Comparison of ENCODE assay signal across 8 cellular contexts in the genomic region with DNA sequence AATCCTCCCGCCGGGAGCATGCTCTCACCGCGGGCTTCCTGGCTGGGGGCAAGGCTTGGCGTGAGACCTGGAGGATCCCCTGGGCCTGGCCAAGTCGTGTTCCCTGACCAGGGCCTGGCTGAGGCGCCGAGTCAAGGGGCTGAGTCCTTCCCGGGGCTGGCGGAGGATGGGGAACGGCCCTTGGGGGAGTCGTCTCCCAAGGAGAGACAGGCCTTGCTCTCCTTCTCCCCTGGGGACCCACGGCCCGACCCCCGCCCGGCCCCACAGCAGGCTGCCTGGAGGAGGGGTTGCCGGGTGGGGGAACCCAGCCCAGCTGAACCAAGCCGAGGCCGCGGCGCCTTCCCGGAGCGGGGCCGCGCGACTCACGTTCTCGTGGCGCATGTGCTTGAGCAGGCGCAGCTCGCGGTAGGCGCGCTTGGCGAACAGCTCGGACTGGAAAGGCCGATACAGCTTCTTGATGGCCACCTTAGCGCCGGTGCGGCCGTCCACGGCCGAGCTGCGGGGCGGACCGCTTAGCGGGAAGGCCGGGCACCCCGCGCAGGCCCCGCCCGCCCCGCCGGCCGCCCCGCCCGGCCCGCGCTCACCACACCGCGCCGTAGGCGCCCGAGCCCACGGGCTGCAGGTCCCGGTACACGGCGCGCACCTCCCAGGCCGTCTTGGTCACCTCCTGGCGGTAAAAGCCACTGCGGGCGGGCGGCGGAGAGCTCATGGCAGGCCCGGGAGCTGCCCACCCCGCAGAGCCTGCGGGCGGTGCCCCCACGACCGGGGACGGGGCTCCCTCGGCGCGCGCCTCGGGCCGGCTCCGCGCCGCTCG. TPM values are rescaled to one million over a fixed set of nuclear protein-coding genes. Genes with fewer than 3 reads are reported as not detected.
A peak's percentile ranks its signal among the peaks of the same experiment; 100 is the strongest.
DNase-seq lines count a peak whose midpoint lies in the region; TF ChIP-seq lines count a peak whose summit lies in the region.

No MANE protein-coding gene starts in this region.

- DNase-seq in EL = peak; percentile 64
- no peak for DNase-seq in HFF-Myc (ENCODE audit: extremely low read depth, low read depth)
- peak; percentile 84 for DNase-seq in SK-N-SH
- no peak for DNase-seq in tibial nerve (ENCODE audit: low spot score in 2 of 2)
- DNase-seq in A172 (ENCODE audit: low spot score) = no peak
- no peak for DNase-seq in HPDE6-E6E7 (ENCODE audit: extremely low spot score)

- TF ChIP-seq EP300 in SK-N-SH (IDR thresholded peaks at IDR 0.05; ENCODE audit: borderline replicate concordance in 1 of 2, low read depth in 1 of 2, low read length in 1 of 2) = no peak
- TF ChIP-seq EP300 in tibial nerve (IDR thresholded peaks at IDR 0.05) = no peak

- H3K9ac ChIP-seq in SK-N-SH = peak overlapping the region; percentile 73

- no peaks in the 10 kb centered on the region for H3K9me2 ChIP-seq in SK-N-SH

- no peaks in the 10 kb centered on the region for H3F3A ChIP-seq in SK-N-SH (replicated peaks; ENCODE audit: insufficient read depth)

- no peak for TF ChIP-seq POLR2A in tibial nerve (IDR thresholded peaks at IDR 0.05)

- H3K27ac ChIP-seq in SK-N-SH (ENCODE audit: low read depth in 2 of 2, low read length in 1 of 2) (peak overlapping the region; percentile 26 to 81), ectodermal cell (ENCODE audit: insufficient read depth, low read depth, low read length, poor library complexity, severe bottlenecking) (no peak overlapping the region), mesodermal cell (ENCODE audit: low read depth, low read length, severe bottlenecking) (no peak overlapping the region), tibial nerve (peak overlapping the region in 1 of 4 donors; percentile 36)

- 5% methylated on average over 11 of the region's 92 CpGs for WGBS in SK-N-SH (ENCODE audit: low lambda C conversion rate)
- 1% methylated on average over 92 of the region's 92 CpGs for WGBS in ectodermal cell, 2 experiments
- WGBS in mesodermal cell (ENCODE audit: insufficient coverage in 2 of 2), 2 experiments = 1% methylated on average over 52 to 81 of the region's 92 CpGs
- WGBS in tibial nerve, 2 donors = 0 to 1% methylated on average over 18 to 37 of the region's 92 CpGs

- CTCF ChIA-PET in SK-N-SH (lab: Yijun Ruan, JAX) = interaction anchor here (0.7 to 4.9 kb wide), 7 partner anchors 9 to 265 kb away, joined by 3 to 34 read pairs (median 22); a partner anchor contains a TSS

- no peak for TF ChIP-seq RAD21 in SK-N-SH (IDR thresholded peaks at IDR 0.05; ENCODE audit: low read length)

- H3K9me3 ChIP-seq in SK-N-SH (no peaks in the 10 kb centered on the region), ectodermal cell (ENCODE audit: control insufficient read depth, low read length) (no peaks in the 10 kb centered on the region), mesodermal cell (ENCODE audit: control insufficient read depth, low read length) (no peaks in the 10 kb centered on the region), tibial nerve (no peaks in the 10 kb centered on the region)

- no peaks in the 10 kb centered on the region for H3K27me3 ChIP-seq in SK-N-SH (ENCODE audit: insufficient read depth)
- H3K27me3 ChIP-seq in ectodermal cell (ENCODE audit: control insufficient read depth, insufficient read depth, low read length, poor library complexity, severe bottlenecking) = peaks cover 25% of the 10 kb centered on the region
- peaks cover 0 to 61% of the 10 kb centered on the region in 2 donors for H3K27me3 ChIP-seq in tibial nerve

- peaks cover 27% of the 10 kb centered on the region for H3K79me2 ChIP-seq in SK-N-SH (ENCODE audit: insufficient read depth)

- TF ChIP-seq CTCF in HFF-Myc (IDR thresholded peaks at IDR 0.05; ENCODE audit: low read depth, low read length, missing control alignments) (no peak), SK-N-SH (IDR thresholded peaks at IDR 0.05) (no peak), tibial nerve (IDR thresholded peaks at IDR 0.05) (no peak)

- H3K4me3 ChIP-seq in HFF-Myc (replicated peaks; ENCODE audit: low read depth, low read length) (peak overlapping the region; percentile 62), SK-N-SH (ENCODE audit: low read depth in 2 of 2, low read length in 1 of 2) (peak overlapping the region; percentile 67 to 72), ectodermal cell (ENCODE audit: insufficient read depth, low read depth, low read length) (peak overlapping the region; percentile 53), mesodermal cell (ENCODE audit: extremely low read depth, insufficient read depth, low read length, poor library complexity, severe bottlenecking) (peak overlapping the region; percentile 52), tibial nerve (peak overlapping the region; percentile 24 to 52 (median 34))

- no peaks in the 10 kb centered on the region for H4K20me1 ChIP-seq in SK-N-SH (ENCODE audit: insufficient read depth)

- peak overlapping the region; percentile 91 for H3K4me2 ChIP-seq in SK-N-SH

- H3K4me1 ChIP-seq in SK-N-SH (ENCODE audit: control insufficient read depth in 1 of 2, insufficient read depth in 2 of 2, low read depth in 1 of 2, low read length in 1 of 2) (peaks cover 14 to 25% of the 10 kb centered on the region in 2 experiments; a peak in 2 of 4 replicates), ectodermal cell (ENCODE audit: control insufficient read depth, insufficient read depth, low read length) (peaks cover 19% of the 10 kb centered on the region), mesodermal cell (ENCODE audit: control insufficient read depth, insufficient read depth, low read length, poor library complexity, severe bottlenecking) (peaks cover 5% of the 10 kb centered on the region), tibial nerve (peaks cover 0 to 28% (median 4%) of the 10 kb centered on the region in 4 donors)

- no peak overlapping the region for H2AFZ ChIP-seq in SK-N-SH (ENCODE audit: low read depth)

- POLR2A ChIA-PET in SK-N-SH (lab: Yijun Ruan, JAX) = interaction anchor here (1.0 to 1.8 kb wide), 3 partner anchors 11 to 81 kb away, joined by 3 to 4 read pairs (median 3); no protein-coding TSS in a partner anchor

- peaks cover 0 to 16% of the 10 kb centered on the region in 2 experiments for H3K36me3 ChIP-seq in SK-N-SH (replicated peaks in 1 of 2; ENCODE audit: control insufficient read depth in 1 of 2, insufficient read depth in 2 of 2, low read length in 1 of 2)
- no peaks in the 10 kb centered on the region for H3K36me3 ChIP-seq in ectodermal cell (ENCODE audit: control insufficient read depth, insufficient read depth, low read length)
- peaks cover 16% of the 10 kb centered on the region for H3K36me3 ChIP-seq in mesodermal cell (ENCODE audit: control insufficient read depth, insufficient read depth, low read length)
- no peaks in the 10 kb centered on the region for H3K36me3 ChIP-seq in tibial nerve

TF ChIP-seq in SK-N-SH, 30 proteins besides CTCF, POLR2A, EP300 and RAD21 (continues in another document):
- TF ChIP-seq FOXM1 (IDR thresholded peaks at IDR 0.05; ENCODE audit: low read depth) = no peak

RNA-seq across cellular contexts. Expression of a gene that starts 0.5 kb away (rescaled TPM):
- polyA plus RNA-seq in SK-N-SH (2012; rRNA removed) = 118 TPM in 2 replicates
- polyA plus RNA-seq in SK-N-SH (2012; cell fraction: cytosol; rRNA removed) = 43.8 and 58.3 TPM in 2 replicates
- 480 and 590 TPM in 2 replicates for polyA plus RNA-seq in SK-N-SH (2012; cell fraction: nucleus; rRNA removed)
- 27.0 TPM for polyA plus RNA-seq in ectodermal cell (2013, experiment 1 of 4)
- 28.0 TPM for polyA plus RNA-seq in ectodermal cell (2013, experiment 2 of 4)
- 22.2 TPM for polyA plus RNA-seq in ectodermal cell (2013, experiment 3 of 4)
- 21.6 TPM for polyA plus RNA-seq in ectodermal cell (2013, experiment 4 of 4)
- polyA plus RNA-seq in mesodermal cell (2013, experiment 1 of 2) = 26.1 TPM
- polyA plus RNA-seq in mesodermal cell (2013, experiment 2 of 2) = 25.9 TPM
- total RNA-seq in tibial nerve = 10 to 100 TPM; 12.3 to 32.0 (median 24.1) TPM
- total RNA-seq in A172 (2014; rRNA removed; shearing (Covaris generic)) = 31.4 and 32.2 TPM in 2 replicates

RNA-seq across cellular contexts. Expression of a gene that starts 9.2 kb away (rescaled TPM):
- polyA plus RNA-seq in SK-N-SH (2012; rRNA removed) = 36.0 and 38.3 TPM in 2 replicates
- 9.2 and 14.0 TPM in 2 replicates for polyA plus RNA-seq in SK-N-SH (2012; cell fraction: cytosol; rRNA removed)
- polyA plus RNA-seq in SK-N-SH (2012; cell fraction: nucleus; rRNA removed) = 182 and 260 TPM in 2 replicates
- polyA plus RNA-seq in ectodermal cell (2013, experiment 1 of 4) = 2.2 TPM
- polyA plus RNA-seq in ectodermal cell (2013, experiment 2 of 4) = 2.1 TPM
- 2.6 TPM for polyA plus RNA-seq in ectodermal cell (2013, experiment 3 of 4)
- polyA plus RNA-seq in ectodermal cell (2013, experiment 4 of 4) = 3.1 TPM
- polyA plus RNA-seq in mesodermal cell (2013, experiment 1 of 2) = 13.3 TPM
- polyA plus RNA-seq in mesodermal cell (2013, experiment 2 of 2) = 7.2 TPM
- 10 to 100 TPM in 3 of 4 donors, 1 to 10 TPM in 1; 8.7 to 33.3 (median 19.6) TPM for total RNA-seq in tibial nerve
- 13.4 and 15.4 TPM in 2 replicates for total RNA-seq in A172 (2014; rRNA removed; shearing (Covaris generic))

RNA-seq across cellular contexts. Expression of a gene that starts 9.9 kb away (rescaled TPM):
- polyA plus RNA-seq in SK-N-SH (2012; rRNA removed) = 51.9 and 55.1 TPM in 2 replicates
- 6.6 and 12.2 TPM in 2 replicates for polyA plus RNA-seq in SK-N-SH (2012; cell fraction: cytosol; rRNA removed)
- polyA plus RNA-seq in SK-N-SH (2012; cell fraction: nucleus; rRNA removed) = 513 and 740 TPM in 2 replicates
- polyA plus RNA-seq in ectodermal cell (2013, experiment 1 of 4) = 28.3 TPM
- 30.2 TPM for polyA plus RNA-seq in ectodermal cell (2013, experiment 2 of 4)
- polyA plus RNA-seq in ectodermal cell (2013, experiment 3 of 4) = 24.7 TPM
- 27.3 TPM for polyA plus RNA-seq in ectodermal cell (2013, experiment 4 of 4)
- polyA plus RNA-seq in mesodermal cell (2013, experiment 1 of 2) = 28.0 TPM
- 22.6 TPM for polyA plus RNA-seq in mesodermal cell (2013, experiment 2 of 2)
- 100 to 1,000 TPM in 1 of 4 donors, 10 to 100 TPM in 3; 41.2 to 105 (median 55.4) TPM for total RNA-seq in tibial nerve
- total RNA-seq in A172 (2014; rRNA removed; shearing (Covaris generic)) = 11.4 and 12.6 TPM in 2 replicates

RNA-seq across cellular contexts. Expression of a gene that starts 16.2 kb away (rescaled TPM):
- polyA plus RNA-seq in SK-N-SH (2012; rRNA removed) = 40.4 and 42.8 TPM in 2 replicates
- 4.9 and 9.1 TPM in 2 replicates for polyA plus RNA-seq in SK-N-SH (2012; cell fraction: cytosol; rRNA removed)
- polyA plus RNA-seq in SK-N-SH (2012; cell fraction: nucleus; rRNA removed) = 290 and 343 TPM in 2 replicates
- polyA plus RNA-seq in ectodermal cell (2013, experiment 1 of 4) = 39.1 TPM
- 44.9 TPM for polyA plus RNA-seq in ectodermal cell (2013, experiment 2 of 4)
- 35.3 TPM for polyA plus RNA-seq in ectodermal cell (2013, experiment 3 of 4)
- 37.4 TPM for polyA plus RNA-seq in ectodermal cell (2013, experiment 4 of 4)
- polyA plus RNA-seq in mesodermal cell (2013, experiment 1 of 2) = 27.6 TPM
- 24.6 TPM for polyA plus RNA-seq in mesodermal cell (2013, experiment 2 of 2)
- 100 to 1,000 TPM in 1 of 4 donors, 10 to 100 TPM in 3; 72.2 to 127 (median 78.6) TPM for total RNA-seq in tibial nerve
- total RNA-seq in A172 (2014; rRNA removed; shearing (Covaris generic)) = 8.9 and 10.6 TPM in 2 replicates

RNA-seq across cellular contexts. Expression of a gene that starts 46.4 kb away (rescaled TPM):
- polyA plus RNA-seq in SK-N-SH (2012; rRNA removed) = 85.8 and 108 TPM in 2 replicates
- polyA plus RNA-seq in SK-N-SH (2012; cell fraction: cytosol; rRNA removed) = 38.1 and 61.2 TPM in 2 replicates
- 385 and 523 TPM in 2 replicates for polyA plus RNA-seq in SK-N-SH (2012; cell fraction: nucleus; rRNA removed)
- 127 TPM for polyA plus RNA-seq in ectodermal cell (2013, experiment 1 of 4)
- polyA plus RNA-seq in ectodermal cell (2013, experiment 2 of 4) = 139 TPM
- 102 TPM for polyA plus RNA-seq in ectodermal cell (2013, experiment 3 of 4)
- polyA plus RNA-seq in ectodermal cell (2013, experiment 4 of 4) = 101 TPM
- 108 TPM for polyA plus RNA-seq in mesodermal cell (2013, experiment 1 of 2)
- polyA plus RNA-seq in mesodermal cell (2013, experiment 2 of 2) = 92.5 TPM
- total RNA-seq in tibial nerve = 100 to 1,000 TPM; 135 to 193 (median 165) TPM
- 64.9 and 65.0 TPM in 2 replicates for total RNA-seq in A172 (2014; rRNA removed; shearing (Covaris generic))

Comparison
In these comparisons a context has a peak if more than half of its experiments do, and no peak if none do; other contexts are left out.
1. DNase-seq: peak in EL (single experiment) and SK-N-SH (single experiment); none in HFF-Myc (single experiment), tibial nerve (0 of 2), A172 (single experiment) and HPDE6-E6E7 (single experiment).
2. H3K27ac ChIP-seq: peak in SK-N-SH (2 of 2); none in ectodermal cell (single experiment) and mesodermal cell (single experiment).
3. Peak in every context shown above with its lines, with median percentiles within 50 percentile points of each other: H3K4me3 ChIP-seq.